24 cellular contexts compared by ENCODE assay signal in the genomic region with DNA sequence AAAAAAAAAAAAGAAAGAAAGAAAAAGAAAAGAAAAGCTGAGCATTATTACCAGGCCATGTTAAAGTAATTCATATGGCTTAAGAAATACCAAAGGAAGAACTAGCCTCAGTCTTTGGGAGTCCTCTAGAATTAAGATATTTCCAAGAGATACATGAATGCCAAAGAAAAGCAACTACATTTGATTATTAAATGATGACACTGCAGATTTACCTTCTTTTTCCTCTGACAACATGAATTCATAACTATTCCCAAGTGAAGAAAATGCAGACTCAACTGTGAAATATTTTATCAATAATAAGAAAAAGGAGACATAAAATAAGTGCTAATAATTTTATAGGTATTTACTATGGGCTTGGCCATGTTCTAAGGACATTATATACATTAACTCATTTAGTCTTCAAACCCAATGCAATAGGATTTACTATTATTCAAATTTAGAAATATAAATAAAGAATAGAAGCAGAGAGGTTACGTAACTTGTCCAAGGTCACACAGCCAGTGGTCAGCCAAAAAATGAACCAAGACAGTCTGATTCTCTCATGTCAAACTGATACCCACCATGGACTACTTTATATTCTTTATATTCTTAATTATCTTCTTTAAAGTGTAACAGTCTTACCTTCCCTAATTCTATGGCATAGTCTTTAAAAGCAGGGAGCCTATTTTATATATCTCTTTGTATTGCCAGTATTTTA. TPM values are rescaled to one million over a fixed set of nuclear protein-coding genes. Genes with fewer than 3 reads are reported as not detected.
"Had no signal": no experiment of that assay in that cellular context is flagged by ENCODE, and none has a peak within 500 bp of the region (broad histone marks: within the 10 kb centered on the region; RNA-seq: fewer than 3 reads in every experiment).

No MANE protein-coding gene starts in this region.

- H3K36me3 ChIP-seq: MG63 had no signal

- H3K27ac ChIP-seq: RWPE1 had no signal

- DNase-seq: KBM-7, MG63, NCI-H1092, NCI-H1105 treated with DMSO at 0.1 percent for 48 hours, NCI-H1417 treated with DMSO at 0.1 percent for 48 hours, NCI-H146, NCI-H1694 treated with DMSO at 0.1 percent for 48 hours, NCI-H1930, NCI-H2081, NCI-H2171, NCI-H226, NCI-H446, NCI-H510A, NCI-H524 treated with DMSO at 0.1 percent for 48 hours, NCI-H69, NCI-H774, SHP77, SK-N-SH, SW 1271 had no signal

- FAIRE-seq: RCC 7860 had no signal

- H3K27me3 ChIP-seq: MG63 had no signal

- H3K4me2 ChIP-seq: SK-N-SH had no signal

- H3K9me3 ChIP-seq: MG63, SK-N-SH had no signal

- H3K4me3 ChIP-seq: MG63 had no signal

- H3K9ac ChIP-seq: SK-N-SH had no signal

RNA-seq across cellular contexts. Expression of gene PRSS48, which starts 41.5 kb away (rescaled TPM):
- total RNA-seq: HT-29, SK-MEL-5 had no signal
- polyA plus RNA-seq: IgD-negative memory B cell, SK-N-SH had no signal
